In the genomic region with DNA sequence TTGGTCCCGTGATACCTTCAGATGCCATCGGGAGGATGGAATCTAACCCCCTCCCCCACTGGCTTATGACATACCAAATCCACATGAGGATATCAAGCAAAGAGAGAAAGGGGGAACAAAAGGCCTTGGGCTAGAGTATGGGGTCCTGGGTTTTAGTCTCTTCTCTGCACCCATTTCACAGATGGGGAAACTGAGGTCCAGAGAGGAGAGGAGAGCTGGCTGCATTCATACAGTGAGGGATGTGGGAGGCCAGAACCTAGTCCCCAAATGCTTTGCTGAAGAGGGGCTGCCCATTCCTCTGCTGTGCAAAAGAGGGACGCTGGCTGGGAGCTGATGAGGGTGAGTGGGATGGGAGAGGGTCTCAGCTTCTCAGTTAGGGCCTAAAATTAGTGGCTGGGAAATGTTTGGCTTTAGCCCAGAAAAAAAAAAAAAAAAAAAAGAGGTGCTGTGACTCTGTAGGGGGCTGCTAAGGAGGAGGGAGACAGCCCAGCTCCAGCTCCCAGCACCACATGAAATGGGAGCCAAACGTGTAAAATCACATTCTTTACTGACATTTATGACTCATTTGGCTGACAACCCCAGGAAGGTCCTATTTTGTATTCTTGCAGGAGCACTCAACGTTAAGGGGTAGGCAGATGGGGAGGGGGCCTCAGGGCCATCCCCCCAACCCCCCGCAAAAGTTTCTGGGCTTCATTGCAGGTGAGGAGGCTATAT, we compare ENCODE assay signal across 27 cellular contexts. TPM values are rescaled to one million over a fixed set of nuclear protein-coding genes. Genes with fewer than 3 reads are reported as not detected.
"Had no signal": no experiment of that assay in that cellular context is flagged by ENCODE, and none has a peak within 500 bp of the region (broad histone marks: within the 10 kb centered on the region; RNA-seq: fewer than 3 reads in every experiment).

No MANE protein-coding gene starts in this region.

- H3K4me1 ChIP-seq: colonic mucosa, parathyroid adenoma, tibial artery had no signal

- H3K27ac ChIP-seq: colonic mucosa, dorsolateral prefrontal cortex, hepatocyte, neutrophil, parathyroid adenoma, tibial artery, WERI-Rb-1 had no signal

- ATAC-seq: activated CD8-positive, alpha-beta T cell treated with anti-CD3 and anti-CD28 coated beads, Interleukin-2, amount 10 ng/mL, durations not matched to agents 7 days and 5 days; effector memory CD8-positive, alpha-beta T cell; esophagus mucosa; natural killer cell treated with Interleukin-12 subunit alpha and Interleukin-12 subunit beta and Interleukin-15 and Interleukin-18, amount 100 ng/mL, for 72 hours; stimulated activated effector memory CD8-positive, alpha-beta T cell treated with anti-CD3 and anti-CD28 coated beads, Interleukin-12 subunit alpha, Interleukin-12 subunit beta, amount 100 ng/mL, for 72 hours; stimulated activated naive CD8-positive, alpha-beta T cell treated with anti-CD3 and anti-CD28 coated beads, Interleukin-15, amount 100 ng/mL, for 72 hours had no signal

- FAIRE-seq: endothelial cell of umbilical vein, small intestine, TTC549 had no signal

- H3K27me3 ChIP-seq: colonic mucosa had no signal

- H3K79me2 ChIP-seq: hepatocyte had no signal

- H3K4me3 ChIP-seq: colonic mucosa, dorsolateral prefrontal cortex, hepatocyte, tibial artery had no signal

- H3K9me3 ChIP-seq: colonic mucosa, neutrophil, tibial artery had no signal

- DNase-seq: activated CD4-positive, alpha-beta T cell treated with anti-CD3 and anti-CD28 coated beads, Interleukin-2, amount 10 ng/mL, durations not matched to agents 7 days and 5 days; activated CD4-positive, CD25-positive, alpha-beta regulatory T cell treated with anti-CD3 and anti-CD28 coated beads, Interleukin-2, amount 50 U/mL, for 72 hours; activated CD8-positive, alpha-beta T cell treated with anti-CD3 and anti-CD28 coated beads, Interleukin-2, amount 10 ng/mL, durations not matched to agents 7 days and 5 days; activated gamma-delta T cell treated with Interleukin-2 at 50 U/mL for 16 hours; anterior cingulate cortex; colonic mucosa; dorsolateral prefrontal cortex; effector memory CD8-positive, alpha-beta T cell; foreskin melanocyte; immature natural killer cell; small intestine; stimulated activated CD4-positive, alpha-beta T cell treated with anti-CD3 and anti-CD28 coated beads, Interleukin-2, amount 100 ng/mL, for 24 hours; stimulated activated naive CD8-positive, alpha-beta T cell treated with anti-CD3 and anti-CD28 coated beads, Interleukin-15, amount 100 ng/mL, for 72 hours; tibial artery; WERI-Rb-1 had no signal

- H2AFZ ChIP-seq: hepatocyte, parathyroid adenoma had no signal

- H3K9ac ChIP-seq: parathyroid adenoma had no signal

- H3K36me3 ChIP-seq: colonic mucosa, neutrophil, tibial artery had no signal

- H3K4me2 ChIP-seq: hepatocyte had no signal

RNA-seq across cellular contexts. Expression of a gene that starts 11.9 kb away (rescaled TPM):
- total RNA-seq: activated T-helper 1 cell treated with anti-CD3 and anti-CD28 coated beads, Interleukin-12 subunit alpha, Interleukin-12 subunit beta, Interleukin-2, Interleukin-4 antibody, amounts not matched to agents 30 ng/mL and 10 ng/mL and 1 ng/mL, durations not matched to agents 14 hours and 24 hours and 36 hours; esophagus mucosa; pulmonary artery endothelial cell had no signal
- polyA plus RNA-seq: endothelial cell of umbilical vein, hepatocyte, immature natural killer cell, liver had no signal

RNA-seq across cellular contexts. Expression of a gene that starts 30.4 kb away (rescaled TPM):
- total RNA-seq: activated CD4-positive, alpha-beta T cell treated with anti-CD3 and anti-CD28 coated beads, Interleukin-2, amount 10 ng/mL, durations not matched to agents 7 days and 5 days; activated CD8-positive, alpha-beta T cell treated with anti-CD3 and anti-CD28 coated beads, Interleukin-2, amount 10 ng/mL, durations not matched to agents 7 days and 5 days; activated T-helper 1 cell treated with anti-CD3 and anti-CD28 coated beads, Interleukin-12 subunit alpha, Interleukin-12 subunit beta, Interleukin-2, Interleukin-4 antibody, amounts not matched to agents 30 ng/mL and 10 ng/mL and 1 ng/mL, durations not matched to agents 14 hours and 24 hours and 36 hours; kidney epithelial cell; natural killer cell treated with Interleukin-12 subunit alpha and Interleukin-12 subunit beta and Interleukin-15 and Interleukin-18, amount 100 ng/mL, for 72 hours had no signal
- polyA plus RNA-seq: immature natural killer cell had no signal
